In the genomic region with DNA sequence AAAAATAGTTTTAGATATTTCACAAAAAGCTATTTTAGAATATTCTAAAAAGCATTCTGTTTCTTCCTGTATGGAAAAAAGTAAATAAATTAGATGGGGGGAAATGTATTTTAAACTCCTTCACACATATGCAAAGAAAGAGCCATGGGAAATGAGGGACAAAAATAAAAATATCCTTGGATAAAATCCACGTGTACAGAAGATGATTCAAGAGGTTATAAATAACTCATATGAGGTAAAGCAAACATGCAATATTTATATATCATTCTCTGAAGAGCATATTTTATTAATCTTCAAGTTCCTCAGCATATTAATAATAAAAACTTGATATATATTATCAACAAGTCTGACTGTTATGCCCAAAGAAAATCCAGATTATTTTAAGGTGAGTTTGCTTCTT, we compare ENCODE assay signal across 1 cellular context.
TF ChIP-seq lines count a peak whose summit lies in the region.

No MANE protein-coding gene starts in this region.

TF ChIP-seq in A549, 52 proteins besides CTCF, POLR2A, EP300 and RAD21 (continued from another document):
- TF ChIP-seq, protein P1, sequence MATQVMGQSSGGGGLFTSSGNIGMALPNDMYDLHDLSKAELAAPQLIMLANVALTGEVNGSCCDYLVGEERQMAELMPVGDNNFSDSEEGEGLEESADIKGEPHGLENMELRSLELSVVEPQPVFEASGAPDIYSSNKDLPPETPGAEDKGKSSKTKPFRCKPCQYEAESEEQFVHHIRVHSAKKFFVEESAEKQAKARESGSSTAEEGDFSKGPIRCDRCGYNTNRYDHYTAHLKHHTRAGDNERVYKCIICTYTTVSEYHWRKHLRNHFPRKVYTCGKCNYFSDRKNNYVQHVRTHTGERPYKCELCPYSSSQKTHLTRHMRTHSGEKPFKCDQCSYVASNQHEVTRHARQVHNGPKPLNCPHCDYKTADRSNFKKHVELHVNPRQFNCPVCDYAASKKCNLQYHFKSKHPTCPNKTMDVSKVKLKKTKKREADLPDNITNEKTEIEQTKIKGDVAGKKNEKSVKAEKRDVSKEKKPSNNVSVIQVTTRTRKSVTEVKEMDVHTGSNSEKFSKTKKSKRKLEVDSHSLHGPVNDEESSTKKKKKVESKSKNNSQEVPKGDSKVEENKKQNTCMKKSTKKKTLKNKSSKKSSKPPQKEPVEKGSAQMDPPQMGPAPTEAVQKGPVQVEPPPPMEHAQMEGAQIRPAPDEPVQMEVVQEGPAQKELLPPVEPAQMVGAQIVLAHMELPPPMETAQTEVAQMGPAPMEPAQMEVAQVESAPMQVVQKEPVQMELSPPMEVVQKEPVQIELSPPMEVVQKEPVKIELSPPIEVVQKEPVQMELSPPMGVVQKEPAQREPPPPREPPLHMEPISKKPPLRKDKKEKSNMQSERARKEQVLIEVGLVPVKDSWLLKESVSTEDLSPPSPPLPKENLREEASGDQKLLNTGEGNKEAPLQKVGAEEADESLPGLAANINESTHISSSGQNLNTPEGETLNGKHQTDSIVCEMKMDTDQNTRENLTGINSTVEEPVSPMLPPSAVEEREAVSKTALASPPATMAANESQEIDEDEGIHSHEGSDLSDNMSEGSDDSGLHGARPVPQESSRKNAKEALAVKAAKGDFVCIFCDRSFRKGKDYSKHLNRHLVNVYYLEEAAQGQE (IDR thresholded peaks at IDR 0.05), result no peak
- TF ChIP-seq HOXB13 (CRISPR knock-in tag; IDR thresholded peaks at IDR 0.05; ENCODE audit: low read depth), result no peak
- TF ChIP-seq RFX5 (IDR thresholded peaks at IDR 0.05), result no peak
- no peak for TF ChIP-seq KDM1A (IDR thresholded peaks at IDR 0.05; ENCODE audit: low read depth)
TF ChIP-seq in A549: peak in this region for 0.
